In genomic region chr15:25176616-25176923, GRCh38 we compare ENCODE assay signal across 14 cellular contexts.
DNase-seq lines count a peak whose midpoint lies in the region; ATAC-seq and TF ChIP-seq lines count a peak whose summit lies in the region.
"Had no signal": no experiment of that assay in that cellular context is flagged by ENCODE, and none has a peak within 500 bp of the region (broad histone marks: within the 10 kb centered on the region; RNA-seq: fewer than 3 reads in every experiment).

No MANE protein-coding gene starts in this region.

- H3K4me3 ChIP-seq in ovary: no peak overlapping the region
- H3K4me3 ChIP-seq: coronary artery had no signal

- TF ChIP-seq CTCF in glutamatergic neuron (IDR thresholded peaks at IDR 0.05; ENCODE audit: partially characterized antibody, unreplicated experiment) (no peak), ovary (IDR thresholded peaks at IDR 0.05) (no peak)

- no peaks in the 10 kb centered on the region for H3K36me3 ChIP-seq in ovary

- H3K27me3 Mint-ChIP-seq in glutamatergic neuron (ENCODE audit: unreplicated experiment): peaks cover 6% of the 10 kb centered on the region
- H3K27me3 Mint-ChIP-seq: activated T-helper 17 cell treated with anti-CD3 and anti-CD28 coated beads, Interleukin-2, amount 50 U/mL, for 72 hours; stimulated activated naive CD8-positive, alpha-beta T cell treated with anti-CD3 and anti-CD28 coated beads, Interleukin-15, Interleukin-2, amounts not matched to agents 100 ng/mL and 50 ng/mL, for 24 hours had no signal

- H3K4me1 Mint-ChIP-seq in glutamatergic neuron (ENCODE audit: low read depth, unreplicated experiment): no peaks in the 10 kb centered on the region
- H3K4me1 Mint-ChIP-seq: activated T-helper 17 cell treated with anti-CD3 and anti-CD28 coated beads, Interleukin-2, amount 50 U/mL, for 72 hours; neural crest cell had no signal

- WGBS in ovary, 3 donors: 88 to 92% (median 91%) methylated on average over 7 of the region's 7 CpGs

- ATAC-seq in GM21737 (IDR thresholded peaks at IDR 0.05; ENCODE audit: unreplicated experiment): no peak
- ATAC-seq in GM18511 (IDR thresholded peaks at IDR 0.05; ENCODE audit: unreplicated experiment): no peak
- ATAC-seq: activated T-helper 17 cell treated with anti-CD3 and anti-CD28 coated beads, Interleukin-2, amount 50 U/mL, for 72 hours; Panc1 had no signal

- TF ChIP-seq EP300 in ovary (IDR thresholded peaks at IDR 0.05): no peak

- peaks cover 18% of the 10 kb centered on the region for H3K9me3 Mint-ChIP-seq in glutamatergic neuron (ENCODE audit: unreplicated experiment)

- no peak for TF ChIP-seq POLR2A in ovary (IDR thresholded peaks at IDR 0.05)

- DNase-seq in stimulated activated CD4-positive, alpha-beta T cell treated with anti-CD3 and anti-CD28 coated beads, Interleukin-4, amount 100 ng/mL, for 24 hours: peak; percentile 1
- no peak for DNase-seq in stimulated activated CD4-positive, alpha-beta T cell treated with anti-CD3 and anti-CD28 coated beads, Interleukin-12 subunit alpha, Interleukin-12 subunit beta, amount 100 ng/mL, for 4 hours
- peak; percentile 2 for DNase-seq in glutamatergic neuron
- peak in 3 of 5 donors; percentile 2 to 17 (median 5) for DNase-seq in ovary
- no peak for DNase-seq in DMS 273 treated with DMSO at 0.1 percent for 48 hours (lab: John Stamatoyannopoulos, UW)
- DNase-seq: NCI-H1417 treated with DMSO at 0.1 percent for 48 hours, SW 1271 had no signal

- no peaks in the 10 kb centered on the region for H3K27me3 ChIP-seq in ovary

- no peaks in the 10 kb centered on the region for H3K4me1 ChIP-seq in ovary (ENCODE audit: insufficient read depth)

- peaks cover 14% of the 10 kb centered on the region for H3K36me3 Mint-ChIP-seq in glutamatergic neuron (ENCODE audit: unreplicated experiment)

- intact Hi-C loops in ovary (cut with DNase I): no loop called here

- H3K4me3 Mint-ChIP-seq in glutamatergic neuron (ENCODE audit: unreplicated experiment): no peak overlapping the region
- H3K4me3 Mint-ChIP-seq: activated T-helper 17 cell treated with anti-CD3 and anti-CD28 coated beads, Interleukin-2, amount 50 U/mL, for 72 hours; neural crest cell; stimulated activated naive CD8-positive, alpha-beta T cell treated with anti-CD3 and anti-CD28 coated beads, Interleukin-15, Interleukin-2, amounts not matched to agents 100 ng/mL and 50 ng/mL, for 24 hours had no signal

- peaks cover 0 to 3% of the 10 kb centered on the region in 2 donors for H3K9me3 ChIP-seq in ovary

- no peak overlapping the region for H3K27ac Mint-ChIP-seq in glutamatergic neuron (ENCODE audit: unreplicated experiment)
- H3K27ac Mint-ChIP-seq: activated T-helper 17 cell treated with anti-CD3 and anti-CD28 coated beads, Interleukin-2, amount 50 U/mL, for 72 hours; stimulated activated naive CD8-positive, alpha-beta T cell treated with anti-CD3 and anti-CD28 coated beads, Interleukin-15, Interleukin-2, amounts not matched to agents 100 ng/mL and 50 ng/mL, for 24 hours had no signal

- no peak overlapping the region for H3K27ac ChIP-seq in ovary
- H3K27ac ChIP-seq: coronary artery had no signal

Comparison
In these comparisons a context has a peak if more than half of its experiments do, and no peak if none do; other contexts are left out.
1. DNase-seq: peak in stimulated activated CD4-positive, alpha-beta T cell treated with anti-CD3 and anti-CD28 coated beads, Interleukin-4, amount 100 ng/mL, for 24 hours (single experiment), glutamatergic neuron (single experiment) and ovary (3 of 5); none in stimulated activated CD4-positive, alpha-beta T cell treated with anti-CD3 and anti-CD28 coated beads, Interleukin-12 subunit alpha, Interleukin-12 subunit beta, amount 100 ng/mL, for 4 hours (single experiment) and DMS 273 treated with DMSO at 0.1 percent for 48 hours (single experiment).